ENCODE assay signal across 1 cellular context in genomic region chrX:103170216-103170615, GRCh38.
A peak's percentile ranks its signal among the peaks of the same experiment; 100 is the strongest.
TF ChIP-seq lines count a peak whose summit lies in the region.

No MANE protein-coding gene starts in this region.

TF ChIP-seq in HCT116, 20 proteins besides CTCF, POLR2A, EP300 and RAD21:
- TF ChIP-seq CBX3 (IDR thresholded peaks at IDR 0.05; ENCODE audit: low read depth), result no peak
- peak; percentile 18; the same call in 1 of the 2 replicates for TF ChIP-seq FOSL1 (IDR thresholded peaks at IDR 0.05; ENCODE audit: low read depth)
- 0 out of 2 replicates have a peak, but pooled peaks have one; percentile 13 for TF ChIP-seq SP1 (IDR thresholded peaks at IDR 0.05; ENCODE audit: low read depth)
